Comparison of ENCODE assay signal across 1 cellular context in genomic region chr3:68403741-68404140, GRCh38.
TF ChIP-seq lines count a peak whose summit lies in the region.

No MANE protein-coding gene starts in this region.

TF ChIP-seq in GM23338, 12 proteins besides CTCF, POLR2A, EP300 and RAD21 (continued from another document):
- TF ChIP-seq ETS1 (IDR thresholded peaks at IDR 0.05), result no peak
- no peak for TF ChIP-seq EZH2phosphoT487 (IDR thresholded peaks at IDR 0.05; ENCODE audit: unreplicated experiment)
- TF ChIP-seq POLR2AphosphoS5 (IDR thresholded peaks at IDR 0.05; ENCODE audit: low read depth), result no peak
- TF ChIP-seq ZNF331 (CRISPR knock-in tag; IDR thresholded peaks at IDR 0.05; ENCODE audit: low read depth), result no peak
- no peak for TF ChIP-seq JUNB (IDR thresholded peaks at IDR 0.05; ENCODE audit: unreplicated experiment)
- TF ChIP-seq STAT1 (IDR thresholded peaks at IDR 0.05; ENCODE audit: unreplicated experiment), result no peak
TF ChIP-seq in GM23338: peak in this region for 0.
